25 cellular contexts compared by ENCODE assay signal in the genomic region with DNA sequence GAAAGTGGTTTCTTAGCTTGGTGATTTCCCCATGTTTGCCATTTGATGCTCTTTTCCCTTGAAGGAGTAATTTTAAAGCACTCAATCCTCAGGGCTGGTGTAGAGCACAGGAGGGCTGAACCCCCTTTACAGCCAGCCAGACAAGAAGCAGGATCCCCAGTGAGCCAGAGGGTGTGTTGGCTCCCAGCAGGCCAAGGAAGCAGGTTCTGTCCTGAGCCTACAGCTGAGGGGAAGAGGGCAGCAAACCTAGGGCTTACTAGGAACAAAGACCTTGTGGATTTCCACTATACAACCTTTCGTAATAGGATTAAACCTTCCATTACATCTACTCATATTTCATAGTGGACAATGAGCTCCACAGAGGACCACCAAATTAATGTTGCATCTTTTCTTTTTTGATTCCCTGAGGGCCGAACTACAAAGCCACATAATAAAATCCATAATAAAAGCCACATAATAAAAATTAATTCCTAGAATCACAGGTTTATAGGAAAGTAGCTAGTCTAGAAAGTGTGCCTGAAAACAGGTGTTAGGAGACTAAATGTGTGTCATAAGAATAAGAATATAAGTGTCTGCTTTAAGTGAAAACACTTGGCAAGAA.
"Had no signal": no experiment of that assay in that cellular context is flagged by ENCODE, and none has a peak within 500 bp of the region (broad histone marks: within the 10 kb centered on the region; RNA-seq: fewer than 3 reads in every experiment).

No MANE protein-coding gene starts in this region.

- ATAC-seq: foreskin keratinocyte; gastroesophageal sphincter; heart left ventricle; left lobe of liver; natural killer cell; stimulated activated effector memory CD8-positive, alpha-beta T cell treated with anti-CD3 and anti-CD28 coated beads, Interleukin-12 subunit alpha, Interleukin-12 subunit beta, amount 100 ng/mL, for 72 hours had no signal

- H3K27ac ChIP-seq: esophagus muscularis mucosa, foreskin keratinocyte, gastroesophageal sphincter, heart left ventricle, hepatocyte, neutrophil, parathyroid adenoma, sigmoid colon, stomach, thyroid gland, vagina had no signal

- H3K4me1 ChIP-seq: esophagus muscularis mucosa, foreskin keratinocyte, gastroesophageal sphincter, heart left ventricle, parathyroid adenoma, stomach, vagina had no signal

- H3K27ac Mint-ChIP-seq: dendritic cell treated with granulocyte-macrophage colony-stimulating factor and Interleukin-4, amounts not matched to agents 40 ng/mL and 50 ng/mL, for 4 days; memory B cell; natural killer cell; progenitor cell of endocrine pancreas; stimulated activated effector memory CD8-positive, alpha-beta T cell treated with anti-CD3 and anti-CD28 coated beads, Interleukin-12 subunit alpha, Interleukin-12 subunit beta, amount 100 ng/mL, for 72 hours had no signal

- FAIRE-seq: endothelial cell of umbilical vein, kidney had no signal

- H3K9me3 Mint-ChIP-seq: dendritic cell treated with granulocyte-macrophage colony-stimulating factor and Interleukin-4, amounts not matched to agents 40 ng/mL and 50 ng/mL, for 4 days; memory B cell had no signal

- H3K27me3 Mint-ChIP-seq: dendritic cell treated with granulocyte-macrophage colony-stimulating factor and Interleukin-4, amounts not matched to agents 40 ng/mL and 50 ng/mL, for 4 days; memory B cell had no signal

- H3K36me3 Mint-ChIP-seq: memory B cell; natural killer cell; stimulated activated effector memory CD8-positive, alpha-beta T cell treated with anti-CD3 and anti-CD28 coated beads, Interleukin-12 subunit alpha, Interleukin-12 subunit beta, amount 100 ng/mL, for 72 hours had no signal

- H3K4me1 Mint-ChIP-seq: memory B cell; natural killer cell; stimulated activated effector memory CD8-positive, alpha-beta T cell treated with anti-CD3 and anti-CD28 coated beads, Interleukin-12 subunit alpha, Interleukin-12 subunit beta, amount 100 ng/mL, for 72 hours had no signal

- H3K9me3 ChIP-seq: esophagus muscularis mucosa, gastroesophageal sphincter, heart left ventricle, neutrophil, sigmoid colon, stomach, thyroid gland, vagina had no signal

- DNase-seq: effector CD8-positive, alpha-beta T cell; foreskin keratinocyte; heart left ventricle; kidney; natural killer cell; sigmoid colon; stimulated activated CD4-positive, alpha-beta T cell treated with anti-CD3 and anti-CD28 coated beads, Interleukin-2, amount 100 ng/mL, for 24 hours; stimulated activated CD4-positive, alpha-beta T cell treated with anti-CD3 and anti-CD28 coated beads, Interleukin-4, amount 100 ng/mL, for 24 hours; stimulated activated naive CD4-positive, alpha-beta T cell treated with Interleukin-2 at 50 U/mL for 16 hours; stomach; thyroid gland; trophoblast cell had no signal

- H3K36me3 ChIP-seq: gastroesophageal sphincter, heart left ventricle, neutrophil, sigmoid colon, stomach, thyroid gland, vagina had no signal

- H3K4me3 ChIP-seq: esophagus muscularis mucosa, gastroesophageal sphincter, heart left ventricle, hepatocyte, lung, sigmoid colon, stomach, thyroid gland, vagina had no signal

- H3K4me3 Mint-ChIP-seq: dendritic cell treated with granulocyte-macrophage colony-stimulating factor and Interleukin-4, amounts not matched to agents 40 ng/mL and 50 ng/mL, for 4 days; memory B cell; natural killer cell; stimulated activated effector memory CD8-positive, alpha-beta T cell treated with anti-CD3 and anti-CD28 coated beads, Interleukin-12 subunit alpha, Interleukin-12 subunit beta, amount 100 ng/mL, for 72 hours had no signal

- H3K27me3 ChIP-seq: esophagus muscularis mucosa, foreskin keratinocyte, gastroesophageal sphincter, heart left ventricle, hepatocyte, neutrophil, sigmoid colon, stomach, thyroid gland, vagina had no signal

- H3K9ac ChIP-seq: parathyroid adenoma had no signal
